ENCODE assay signal across 8 cellular contexts in the genomic region with DNA sequence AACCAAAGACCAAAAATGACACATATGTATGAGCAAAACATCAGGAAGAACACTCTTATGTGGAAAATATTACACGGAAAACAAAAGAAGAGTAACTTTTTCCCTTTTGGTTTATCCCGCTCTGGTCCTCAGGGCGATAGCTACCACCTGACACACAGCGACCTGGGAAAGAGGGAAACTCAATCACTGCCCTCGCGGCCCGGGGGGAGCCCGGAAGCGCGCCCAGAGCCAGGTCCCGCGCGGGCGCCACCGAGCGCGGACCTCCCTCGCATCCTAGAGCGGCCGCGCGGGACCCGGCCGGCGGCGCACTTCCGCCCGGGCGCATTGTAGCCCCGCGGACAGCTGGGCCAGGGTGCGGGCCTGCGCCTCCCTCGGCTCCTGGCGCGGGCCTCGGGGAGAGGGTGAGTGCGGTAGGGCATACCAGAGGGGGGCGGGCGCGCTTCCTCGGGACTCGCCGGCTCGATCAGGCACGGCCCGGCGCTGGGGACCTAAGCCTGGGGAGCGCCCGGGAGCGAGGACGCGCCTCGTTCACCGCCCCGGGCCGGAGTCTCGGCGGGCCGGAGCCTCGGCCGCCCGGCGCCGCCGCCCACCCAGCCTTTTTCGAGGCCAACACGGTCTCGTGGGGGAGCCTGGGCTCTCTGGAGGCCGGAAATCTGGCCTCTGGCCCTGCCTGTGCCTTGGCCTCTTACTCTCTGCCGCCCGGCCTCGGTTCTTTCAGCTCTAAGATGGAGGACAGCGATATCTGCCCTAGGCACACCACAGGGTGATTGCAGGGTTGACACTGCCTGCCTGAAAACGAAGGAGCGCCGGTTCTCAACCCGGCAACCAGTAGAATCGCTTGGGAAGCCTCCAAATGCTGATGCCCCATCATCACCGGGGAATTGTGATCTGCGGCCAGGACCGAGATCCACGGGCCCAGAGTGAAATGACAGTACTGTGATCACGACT.
A peak's percentile ranks its signal among the peaks of the same experiment; 100 is the strongest.
DNase-seq lines count a peak whose midpoint lies in the region; ATAC-seq, FAIRE-seq and TF ChIP-seq lines count a peak whose summit lies in the region.

A gene with protein sequence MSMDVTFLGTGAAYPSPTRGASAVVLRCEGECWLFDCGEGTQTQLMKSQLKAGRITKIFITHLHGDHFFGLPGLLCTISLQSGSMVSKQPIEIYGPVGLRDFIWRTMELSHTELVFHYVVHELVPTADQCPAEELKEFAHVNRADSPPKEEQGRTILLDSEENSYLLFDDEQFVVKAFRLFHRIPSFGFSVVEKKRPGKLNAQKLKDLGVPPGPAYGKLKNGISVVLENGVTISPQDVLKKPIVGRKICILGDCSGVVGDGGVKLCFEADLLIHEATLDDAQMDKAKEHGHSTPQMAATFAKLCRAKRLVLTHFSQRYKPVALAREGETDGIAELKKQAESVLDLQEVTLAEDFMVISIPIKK (plus strand): TSS at position 327 of the 948 bp plus-strand sequence. CDS start 6,365 bp downstream, outside the sequence.

- no peaks in the 10 kb centered on the region for H3F3A ChIP-seq in OCI-LY1 (ENCODE audit: insufficient read depth, low read length)

- H2AFZ ChIP-seq in OCI-LY1 (ENCODE audit: low read length), result peak within 1 kb of the TSS; percentile 82

- DNase-seq in D721Med (ENCODE audit: insufficient read length, low spot score) (peak; percentile 79), HTR-8/SVneo (ENCODE audit: insufficient read length, low spot score) (peak; percentile 66), activated T-cell treated with anti-CD3 and anti-CD28 coated beads for 48 hours (ENCODE audit: low read depth) (peak; percentile 69), epithelial cell of prostate (ENCODE audit: low read depth, low spot score) (no peak)
- DNase-seq in stimulated activated CD8-positive, alpha-beta memory T cell treated with anti-CD3 and anti-CD28 coated beads, Interleukin-4, amount 100 ng/mL, for 48 hours, result peak; percentile 73

- H3K27me3 ChIP-seq in OCI-LY1 (ENCODE audit: insufficient read depth, low read length) (no peaks in the 10 kb centered on the region), mucosa of rectum (ENCODE audit: control insufficient read depth in 2 of 2, insufficient read depth in 2 of 2, low read length in 2 of 2) (no peaks in the 10 kb centered on the region)

- H3K9ac ChIP-seq in OCI-LY1 (ENCODE audit: low read length), result peak within 1 kb of the TSS; percentile 95
- H3K9ac ChIP-seq in mucosa of rectum (ENCODE audit: low read depth in 1 of 2, low read length in 2 of 2), result peak within 1 kb of the TSS; percentile 86 to 96

- H3K36me3 ChIP-seq in OCI-LY1 (ENCODE audit: insufficient read depth, low read length), result no peaks in the 10 kb centered on the region
- no peaks in the 10 kb centered on the region for H3K36me3 ChIP-seq in mucosa of rectum (ENCODE audit: control insufficient read depth in 2 of 2, insufficient read depth in 2 of 2, low read length in 2 of 2)

- H3K9me3 ChIP-seq in OCI-LY1 (ENCODE audit: low read length), result no peaks in the 10 kb centered on the region
- no peaks in the 10 kb centered on the region for H3K9me3 ChIP-seq in mucosa of rectum (ENCODE audit: control insufficient read depth in 2 of 2, low read length in 2 of 2)

- H4K20me1 ChIP-seq in OCI-LY1 (ENCODE audit: insufficient read depth, low read length), result no peaks in the 10 kb centered on the region

- no peak for TF ChIP-seq CTCF in D721Med (IDR thresholded peaks at IDR 0.05; ENCODE audit: insufficient read depth, missing control alignments)
- TF ChIP-seq CTCF in OCI-LY1 (IDR thresholded peaks at IDR 0.05; ENCODE audit: low read length), result no peak

- peak; percentile 87 for ATAC-seq in GM21367 (IDR thresholded peaks at IDR 0.05; ENCODE audit: unreplicated experiment)

- H3K79me2 ChIP-seq in OCI-LY1 (ENCODE audit: insufficient read depth, low read length), result no peaks in the 10 kb centered on the region

- FAIRE-seq in D721Med (lab: Jason Lieb, UNC), result no peak
- no peak for FAIRE-seq in HTR-8/SVneo (lab: Jason Lieb, UNC)

- H3K27ac ChIP-seq in OCI-LY1 (ENCODE audit: low read depth, low read length, poor library complexity, severe bottlenecking) (peak within 1 kb of the TSS; percentile 17), epithelial cell of prostate (peak within 1 kb of the TSS; percentile 83), mucosa of rectum (ENCODE audit: low read depth in 2 of 2, low read length in 2 of 2) (peak within 1 kb of the TSS; percentile 93 to 96)

- no peaks in the 10 kb centered on the region for H3K9me2 ChIP-seq in OCI-LY1 (ENCODE audit: low read depth, low read length)

- H3K4me2 ChIP-seq in OCI-LY1 (ENCODE audit: low read length), result peak within 1 kb of the TSS; percentile 83

- H3K4me1 ChIP-seq in OCI-LY1 (ENCODE audit: insufficient read depth, low read length, severe bottlenecking) (peaks cover 17% of the 10 kb centered on the region), mucosa of rectum (ENCODE audit: control insufficient read depth in 2 of 2, insufficient read depth in 2 of 2, low read length in 2 of 2) (peaks cover 7 to 20% of the 10 kb centered on the region in 2 donors)

- peak within 1 kb of the TSS; percentile 88 for H3K4me3 ChIP-seq in OCI-LY1 (ENCODE audit: low read depth, low read length, poor library complexity, severe bottlenecking)
- peak within 1 kb of the TSS; percentile 85 to 94 for H3K4me3 ChIP-seq in mucosa of rectum (ENCODE audit: low read length in 2 of 2)

Comparison
In these comparisons a context has a peak if more than half of its experiments do, and no peak if none do; other contexts are left out.
1. H3K27ac ChIP-seq: peak in every context shown above with its lines; median percentile 94 in mucosa of rectum; 83 in epithelial cell of prostate; 17 in OCI-LY1.